ENCODE assay signal across 7 cellular contexts in genomic region chrX:27715610-27716009, GRCh38.
"Had no signal": no experiment of that assay in that cellular context is flagged by ENCODE, and none has a peak within 500 bp of the region (broad histone marks: within the 10 kb centered on the region; RNA-seq: fewer than 3 reads in every experiment).

No MANE protein-coding gene starts in this region.

- H3K27ac ChIP-seq: GM23248, KMS-11 had no signal

- H3K4me3 ChIP-seq: GM23248 had no signal

- H3K4me2 ChIP-seq: KMS-11 had no signal

- DNase-seq: GM23248, GOT3, H9, HCEC 1CT, KBM-7 had no signal

- H2AFZ ChIP-seq: GM23248 had no signal

- H3K9ac ChIP-seq: GM23248, KMS-11 had no signal

- FAIRE-seq: HTR-8/SVneo had no signal
